ENCODE assay signal across 9 cellular contexts in genomic region chr9:128770286-128770685, GRCh38. TPM values are rescaled to one million over a fixed set of nuclear protein-coding genes. Genes with fewer than 3 reads are reported as not detected.
A peak's percentile ranks its signal among the peaks of the same experiment; 100 is the strongest.
DNase-seq lines count a peak whose midpoint lies in the region; TF ChIP-seq lines count a peak whose summit lies in the region.
"Had no signal": no experiment of that assay in that cellular context is flagged by ENCODE, and none has a peak within 500 bp of the region (broad histone marks: within the 10 kb centered on the region; RNA-seq: fewer than 3 reads in every experiment).

No MANE protein-coding gene starts in this region.

- CTCF ChIA-PET in A673 (lab: Charles Lee): interaction anchor here (1.2 kb wide), 1 partner anchor 68 kb away, joined by 3 read pairs; the partner anchor contains the start of gene PKN3
- CTCF ChIA-PET in MCF 10A (lab: Yijun Ruan, JAX): interaction anchor here (0.6 kb wide), 1 partner anchor 28 kb away, joined by 3 read pairs; no protein-coding TSS in a partner anchor

- H3K4me3 ChIP-seq in A673 (ENCODE audit: low read depth, low read length, poor library complexity, severe bottlenecking) (peak overlapping the region; percentile 94), HL-60 (replicated peaks; ENCODE audit: insufficient read depth, low read length) (0 out of 2 replicates have a peak overlapping the region, but pooled peaks have one; percentile 99), muscle layer of colon (ENCODE audit: low read depth in 1 of 2, low read length in 2 of 2) (peak overlapping the region; percentile 90 to 93)

- H3K4me1 ChIP-seq in A673 (ENCODE audit: insufficient read depth, low read length, poor library complexity, severe bottlenecking) (peaks cover 11% of the 10 kb centered on the region), muscle layer of colon (ENCODE audit: insufficient read depth, low read length) (peaks cover 19% of the 10 kb centered on the region)

- H3K27ac ChIP-seq in A673 (ENCODE audit: low read depth, low read length, poor library complexity, severe bottlenecking): no peak overlapping the region
- peak overlapping the region; percentile 90; the same call in 1 of the 2 replicates for H3K27ac ChIP-seq in HL-60 (replicated peaks)
- peak overlapping the region; percentile 86 for H3K27ac ChIP-seq in muscle layer of colon (ENCODE audit: low read depth, low read length)

- no peaks in the 10 kb centered on the region for H3K36me3 ChIP-seq in A673 (ENCODE audit: insufficient read depth, low read length, poor library complexity, severe bottlenecking)
- H3K36me3 ChIP-seq in muscle layer of colon (ENCODE audit: insufficient read depth, low read length): peaks cover 11% of the 10 kb centered on the region

- H3K27me3 ChIP-seq in A673 (replicated peaks; ENCODE audit: insufficient read depth, low read depth, low read length, poor library complexity): no peaks in the 10 kb centered on the region
- no peaks in the 10 kb centered on the region for H3K27me3 ChIP-seq in HL-60 (ENCODE audit: insufficient read depth, poor library complexity, severe bottlenecking)
- H3K27me3 ChIP-seq in muscle layer of colon (ENCODE audit: control insufficient read depth in 1 of 2, insufficient read depth in 2 of 2, low read length in 2 of 2): no peaks in the 10 kb centered on the region

- DNase-seq in A673 (ENCODE audit: low spot score) (no peak), HL-60 (ENCODE audit: low read depth in 1 of 2, low spot score in 1 of 2) (no peak), MCF 10A (ENCODE audit: unreplicated experiment) (no peak), dedifferentiated amniotic fluid mesenchymal stem cell (ENCODE audit: extremely low spot score) (no peak), posterior vena cava (ENCODE audit: low spot score) (no peak), SW 1271 (lab: John Stamatoyannopoulos, UW) (no peak), NCI-H146 treated with DMSO at 0.1 percent for 48 hours (lab: John Stamatoyannopoulos, UW; ENCODE audit: unreplicated experiment) (no peak)
- DNase-seq: effector CD4-positive, alpha-beta T cell had no signal

- H3K9me3 Mint-ChIP-seq in MCF 10A (ENCODE audit: unreplicated experiment): peaks cover 7% of the 10 kb centered on the region

- intact Hi-C loops in A673 (cut with micrococcal nuclease; ENCODE audit: unreplicated experiment): no loop called here
- intact Hi-C loops in MCF 10A (cut with micrococcal nuclease): no loop called here
- intact Hi-C loops in posterior vena cava (cut with DNase I): no loop called here

- H3K27ac Mint-ChIP-seq in MCF 10A (ENCODE audit: low read depth, unreplicated experiment): peak overlapping the region; percentile 92

- H3K27me3 Mint-ChIP-seq in MCF 10A (ENCODE audit: insufficient read depth, unreplicated experiment): no peaks in the 10 kb centered on the region

- POLR2A ChIA-PET in A673 (lab: Charles Lee; ENCODE audit: low non-redundant PET) (no interaction called here), MCF 10A (lab: Yijun Ruan, JAX) (interaction anchor here (1.0 to 2.8 kb wide), 12 partner anchors 8 to 163 kb away, joined by 4 to 30 read pairs (median 6); partner anchors contain the start of genes ENDOG and ZDHHC12)

- BruUV-seq in A673 (replicated peaks; lab: Mats Ljungman, UMichigan) (no TSS peak), MCF 10A (replicated peaks; lab: Mats Ljungman, UMichigan) (no TSS peak)

- peaks cover 7% of the 10 kb centered on the region for H3K36me3 Mint-ChIP-seq in MCF 10A (ENCODE audit: insufficient read depth, unreplicated experiment)

- H3K4me3 Mint-ChIP-seq in MCF 10A (ENCODE audit: unreplicated experiment): peak overlapping the region; percentile 96

- H3K4me1 Mint-ChIP-seq in MCF 10A (ENCODE audit: insufficient read depth, unreplicated experiment): peaks cover 11% of the 10 kb centered on the region

- no peak for TF ChIP-seq CTCF in A673 (conservative IDR thresholded peaks at IDR 0.05; ENCODE audit: low read depth, low read length)
- TF ChIP-seq CTCF in HL-60 (IDR thresholded peaks at IDR 0.05; ENCODE audit: insufficient read depth, low read length): no peak
- TF ChIP-seq CTCF in MCF 10A (IDR thresholded peaks at IDR 0.05; ENCODE audit: unreplicated experiment): no peak

- peak overlapping the region; percentile 80 for H3K9ac ChIP-seq in muscle layer of colon (ENCODE audit: low read length)

- H3K9me3 ChIP-seq in A673 (ENCODE audit: low read depth, low read length, poor library complexity, severe bottlenecking) (no peaks in the 10 kb centered on the region), muscle layer of colon (ENCODE audit: low read length) (no peaks in the 10 kb centered on the region)

RNA-seq across cellular contexts. Expression of gene ZER1, which starts 1.4 kb away (rescaled TPM):
- total RNA-seq in A673 (2021): 12.9 and 19.6 TPM in 2 replicates
- total RNA-seq in MCF 10A (2022): 19.5 and 26.6 TPM in 2 replicates
- total RNA-seq in posterior vena cava: 10 to 100 TPM; 28.1 to 28.9 TPM

RNA-seq across cellular contexts. Expression of gene TBC1D13, which starts 16.8 kb away (rescaled TPM):
- 26.7 and 27.2 TPM in 2 replicates for total RNA-seq in A673 (2021)
- total RNA-seq in MCF 10A (2022): 10.9 and 13.8 TPM in 2 replicates
- total RNA-seq in posterior vena cava: 10 to 100 TPM; 19.2 to 21.3 TPM

RNA-seq across cellular contexts. Expression of gene ZDHHC12, which starts 46.4 kb away (rescaled TPM):
- total RNA-seq in A673 (2021): 32.6 and 35.2 TPM in 2 replicates
- total RNA-seq in MCF 10A (2022): 22.1 and 22.9 TPM in 2 replicates
- total RNA-seq in posterior vena cava: 1 to 10 TPM; 8.3 to 8.6 TPM

RNA-seq across cellular contexts. Expression of gene ENDOG, which starts 48.0 kb away (rescaled TPM):
- 45.8 and 46.7 TPM in 2 replicates for total RNA-seq in A673 (2021)
- total RNA-seq in MCF 10A (2022): 18.2 and 22.0 TPM in 2 replicates
- total RNA-seq in posterior vena cava: 10 to 100 TPM; 15.8 to 16.6 TPM

RNA-seq across cellular contexts. Expression of gene SPOUT1, which starts 59.3 kb away (rescaled TPM):
- total RNA-seq in A673 (2021) (66.4 and 67.6 TPM in 2 replicates), MCF 10A (2022) (30.1 and 32.4 TPM in 2 replicates), posterior vena cava (10 to 100 TPM; 23.3 to 24.8 TPM)
